8 cellular contexts compared by ENCODE assay signal in genomic region chr2:68832161-68832869, GRCh38. TPM values are rescaled to one million over a fixed set of nuclear protein-coding genes. Genes with fewer than 3 reads are reported as not detected.
DNase-seq lines count a peak whose midpoint lies in the region; ATAC-seq, FAIRE-seq and TF ChIP-seq lines count a peak whose summit lies in the region.

No MANE protein-coding gene starts in this region.

- H3K27me3 Mint-ChIP-seq in type B pancreatic cell: no peaks in the 10 kb centered on the region

- H3K4me1 ChIP-seq in heart left ventricle (peaks cover 11 to 97% (median 45%) of the 10 kb centered on the region in 12 donors), small intestine (ENCODE audit: control insufficient read depth in 2 of 2, insufficient read depth in 1 of 2, low read depth in 1 of 2, low read length in 1 of 2) (peaks cover 0 to 17% of the 10 kb centered on the region in 2 donors)

- H3K36me3 ChIP-seq in heart left ventricle (peaks cover 0 to 8% (median 0%) of the 10 kb centered on the region in 9 donors), small intestine (ENCODE audit: control insufficient read depth in 2 of 2, insufficient read depth in 2 of 2, low read length in 2 of 2) (no peaks in the 10 kb centered on the region)

- H3K36me3 Mint-ChIP-seq in type B pancreatic cell: no peaks in the 10 kb centered on the region

- peak; percentile 66 to 88 (median 83) for ATAC-seq in heart left ventricle

- DNase-seq in ELF-1 (ENCODE audit: low read depth, low spot score) (peak; percentile 30), H54 (ENCODE audit: insufficient read length, low spot score) (peak; percentile 60), MV-4-11 (lab: John Stamatoyannopoulos, UW) (peak; percentile 90), heart left ventricle (peak in 4 of 5 donors; percentile 70 to 82 (median 75)), small intestine (no peak), type B pancreatic cell (ENCODE audit: extremely low spot score, unreplicated experiment) (no peak), cortex of kidney (lab: John Stamatoyannopoulos, UW) (no peak)
- DNase-seq in activated T-helper 9 cell treated with anti-CD3 and anti-CD28 coated beads, Interleukin-2, amount 50 U/mL, for 16 hours (ENCODE audit: low read depth): peak; percentile 31

- peaks cover 13% of the 10 kb centered on the region for H3K4me1 Mint-ChIP-seq in type B pancreatic cell (ENCODE audit: unreplicated experiment)

- H3K4me3 ChIP-seq in heart left ventricle: peak overlapping the region in 1 of 12 donors; percentile 1
- H3K4me3 ChIP-seq in small intestine (ENCODE audit: low read depth in 1 of 2, low read length in 2 of 2): no peak overlapping the region

- WGBS in heart left ventricle, 4 donors: 30 to 56% (median 38%) methylated on average over 7 to 8 of the region's 8 CpGs
- whole genome bisulfite sequencing in small intestine, 3 donors: 42 to 75% (median 63%) methylated on average over 8 of the region's 8 CpGs

- no peak overlapping the region for H3K27ac Mint-ChIP-seq in type B pancreatic cell

- no peak for TF ChIP-seq CTCF in heart left ventricle (IDR thresholded peaks at IDR 0.05)
- TF ChIP-seq CTCF in type B pancreatic cell (conservative IDR thresholded peaks at IDR 0.05): no peak

- H3K9me3 ChIP-seq in heart left ventricle (no peaks in the 10 kb centered on the region), small intestine (ENCODE audit: control insufficient read depth, low read depth) (no peaks in the 10 kb centered on the region)

- intact Hi-C loops in heart left ventricle (cut with DNase I): loop anchor here in 6 of 10 donors (5.0 to 10.0 kb wide), 6 partner anchors 55 to 365 kb away; partner anchors contain the start of genes APLF (in 1 of the 6) and FBXO48 (in 1 of the 6)

- H3K9me3 Mint-ChIP-seq in type B pancreatic cell: no peaks in the 10 kb centered on the region

- peak; percentile 66 for FAIRE-seq in H54 (lab: Jason Lieb, UNC)
- FAIRE-seq in small intestine (lab: Jason Lieb, UNC): no peak

- H3K27me3 ChIP-seq in heart left ventricle (no peaks in the 10 kb centered on the region), small intestine (ENCODE audit: control insufficient read depth in 2 of 2, insufficient read depth in 2 of 2, low read length in 2 of 2) (no peaks in the 10 kb centered on the region)

- TF ChIP-seq POLR2A in H54 (IDR thresholded peaks at IDR 0.05; ENCODE audit: low read depth, low read length) (no peak), heart left ventricle (IDR thresholded peaks at IDR 0.05) (no peak)

- H3K27ac ChIP-seq in heart left ventricle (peak overlapping the region; percentile 60 to 90 (median 78)), small intestine (ENCODE audit: low read depth in 1 of 2, low read length in 1 of 2) (peak overlapping the region; percentile 14 to 92)

- H3K4me3 Mint-ChIP-seq in type B pancreatic cell: no peak overlapping the region

RNA-seq across cellular contexts. Expression of gene BMP10, which starts 38.9 kb away (rescaled TPM):
- total RNA-seq in heart left ventricle (1 to 10 TPM in 2 of 9 donors, under 1 TPM in 2, not detected in 5; 0.15 to 5.9 (median 1.7) TPM), type B pancreatic cell (ENCODE audit: low replicate concordance) (0.36 TPM in 1 of 2 replicates, not detected in the other)
- polyA plus RNA-seq in heart left ventricle (not detected), small intestine (not detected)

Comparison
In these comparisons a context has a peak if more than half of its experiments do, and no peak if none do; other contexts are left out.
1. DNase-seq: peak in ELF-1 (single experiment), H54 (single experiment), MV-4-11 (single experiment), activated T-helper 9 cell treated with anti-CD3 and anti-CD28 coated beads, Interleukin-2, amount 50 U/mL, for 16 hours (single experiment) and heart left ventricle (4 of 5); none in small intestine (single experiment), type B pancreatic cell (single experiment) and cortex of kidney (single experiment).